In the genomic region with DNA sequence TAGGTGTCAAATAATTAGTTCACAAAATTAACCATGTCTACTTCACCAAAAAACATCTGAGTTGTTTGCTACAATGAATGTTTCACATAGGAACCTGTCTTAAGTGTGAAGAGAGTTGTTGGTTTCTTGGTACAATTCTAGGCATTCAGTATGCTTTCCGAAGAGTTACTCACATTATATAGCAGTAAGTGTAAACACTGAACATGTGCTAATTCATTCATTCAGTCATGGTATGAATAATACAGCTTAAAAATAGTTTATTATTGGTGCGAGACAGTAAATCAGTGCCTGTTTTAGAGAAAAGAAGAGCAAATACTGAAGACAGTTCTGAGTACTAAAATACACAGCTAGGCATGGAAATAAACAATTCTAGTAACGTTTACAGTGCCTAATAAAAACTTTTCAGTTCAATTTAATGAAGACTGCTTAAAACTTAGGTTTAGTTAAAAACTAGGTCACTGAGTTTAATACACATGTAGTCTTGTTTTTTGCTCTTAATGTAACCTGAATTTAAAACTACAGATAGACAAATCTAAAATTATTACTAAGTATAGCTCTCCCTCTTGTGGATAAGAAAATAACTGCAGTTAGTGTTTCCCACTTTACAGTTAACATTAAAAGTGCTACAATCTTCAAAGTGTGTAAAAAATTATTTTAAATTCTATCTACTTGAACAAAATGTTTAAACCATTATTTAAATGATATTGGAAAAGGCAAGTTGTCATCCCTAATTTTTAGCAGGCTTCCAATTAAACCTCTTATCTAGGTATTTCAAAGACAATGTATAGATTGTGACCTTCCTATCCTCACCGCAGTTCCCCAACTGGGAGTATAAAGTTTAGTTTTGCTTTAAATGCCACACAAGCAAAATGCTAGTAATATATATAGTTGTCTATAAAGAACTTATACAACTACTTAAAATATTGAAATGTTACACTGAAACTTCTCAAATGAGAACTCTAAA, we compare ENCODE assay signal across 9 cellular contexts. TPM values are rescaled to one million over a fixed set of nuclear protein-coding genes. Genes with fewer than 3 reads are reported as not detected.
DNase-seq lines count a peak whose midpoint lies in the region; ATAC-seq and TF ChIP-seq lines count a peak whose summit lies in the region.
"Had no signal": no experiment of that assay in that cellular context is flagged by ENCODE, and none has a peak within 500 bp of the region (broad histone marks: within the 10 kb centered on the region; RNA-seq: fewer than 3 reads in every experiment).

No MANE protein-coding gene starts in this region.

- H3K9me3 Mint-ChIP-seq in Calu3 (ENCODE audit: low read depth, unreplicated experiment) (no peaks in the 10 kb centered on the region), GM23338 (no peaks in the 10 kb centered on the region)

- H3K4me3 ChIP-seq in GM23338: no peak overlapping the region
- no peak overlapping the region for H3K4me3 ChIP-seq in Panc1 (ENCODE audit: low read depth in 2 of 2, low read length in 2 of 2)
- no peak overlapping the region for H3K4me3 ChIP-seq in prostate gland

- TF ChIP-seq CTCF in Calu3 (IDR thresholded peaks at IDR 0.05; ENCODE audit: unreplicated experiment) (peak; percentile 13), GM23338 (conservative IDR thresholded peaks at IDR 0.05; ENCODE audit: low read depth in 2 of 2) (peak in 1 of 2 experiments; percentile 85; a peak in 3 of 4 replicates), Panc1 (IDR thresholded peaks at IDR 0.05) (peak; percentile 46; the same call in 1 of the 2 replicates), prostate gland (IDR thresholded peaks at IDR 0.05) (peak; percentile 48 to 67 (median 60))

- H4K20me1 ChIP-seq in GM23338 (replicated peaks; ENCODE audit: insufficient read depth): no peaks in the 10 kb centered on the region

- no peaks in the 10 kb centered on the region for H3F3A ChIP-seq in GM23338 (replicated peaks; ENCODE audit: low read depth)

- BruUV-seq in Calu3 (replicated peaks; lab: Mats Ljungman, UMichigan) (no TSS peak), Panc1 (replicated peaks; lab: Mats Ljungman, UMichigan) (no TSS peak)

- H3K27ac Mint-ChIP-seq in Calu3 (ENCODE audit: unreplicated experiment) (no peak overlapping the region), GM23338 (no peak overlapping the region)

- WGBS in prostate gland: 64% methylated on average over 4 of the region's 4 CpGs

- no peak overlapping the region for H3K4me2 ChIP-seq in GM23338

- no peak overlapping the region for H2AFZ ChIP-seq in GM23338

- no peaks in the 10 kb centered on the region for H3K79me2 ChIP-seq in GM23338 (replicated peaks; ENCODE audit: insufficient read depth)

- CTCF ChIA-PET in Calu3 (lab: Charles Lee) (interaction anchor here (0.5 to 2.1 kb wide), 4 partner anchors 11 to 1041 kb away, joined by 4 to 8 read pairs (median 6); partner anchors contain the start of gene EOMES), Panc1 (lab: Charles Lee) (interaction anchor here (0.6 to 1.8 kb wide), 2 partner anchors 606 to 617 kb away, joined by 3 to 6 read pairs; partner anchors contain the start of gene EOMES)

- H3K4me3 Mint-ChIP-seq in Calu3 (ENCODE audit: low read depth, unreplicated experiment) (no peak overlapping the region), GM23338 (no peak overlapping the region)

- DNase-seq in Calu3 (no peak), GM23338 (ENCODE audit: low spot score) (peak; percentile 49), Panc1 (ENCODE audit: low read depth, low spot score) (no peak), prostate gland (ENCODE audit: low spot score) (no peak), GM19240 (ENCODE audit: insufficient read length, low spot score) (no peak), 8988T (no peak)
- no peak for DNase-seq in NK-92 treated with Interleukin-12 subunit alpha and Interleukin-12 subunit beta, amount 100 ng/mL, for 24 hours (lab: John Stamatoyannopoulos, UW)
- DNase-seq: left cardiac atrium had no signal

- H3K4me1 ChIP-seq in GM23338 (ENCODE audit: insufficient read depth): no peaks in the 10 kb centered on the region
- H3K4me1 ChIP-seq in Panc1 (ENCODE audit: control insufficient read depth, insufficient read depth, low read length): no peaks in the 10 kb centered on the region
- no peaks in the 10 kb centered on the region for H3K4me1 ChIP-seq in prostate gland (replicated peaks)

- H3K9me3 ChIP-seq in Panc1 (ENCODE audit: control insufficient read depth, insufficient read depth, low read depth, low read length): no peaks in the 10 kb centered on the region
- H3K9me3 ChIP-seq in prostate gland: no peaks in the 10 kb centered on the region

- POLR2A ChIA-PET in Panc1 (lab: Charles Lee): interaction anchor here (1.2 kb wide), 1 partner anchor 20 kb away, joined by 3 read pairs; the partner anchor contains the start of genes AZI2 and ZCWPW2

- H3K36me3 Mint-ChIP-seq in Calu3 (ENCODE audit: insufficient read depth, unreplicated experiment) (peaks cover 9% of the 10 kb centered on the region), GM23338 (ENCODE audit: low read depth) (no peaks in the 10 kb centered on the region; the same call in 2 of the 3 replicates)

- H3K36me3 ChIP-seq in GM23338 (ENCODE audit: insufficient read depth): no peaks in the 10 kb centered on the region
- H3K36me3 ChIP-seq in Panc1 (ENCODE audit: control insufficient read depth, insufficient read depth, low read length): peaks cover 16% of the 10 kb centered on the region
- H3K36me3 ChIP-seq in prostate gland: no peaks in the 10 kb centered on the region

- H3K4me1 Mint-ChIP-seq in Calu3 (ENCODE audit: low read depth, unreplicated experiment): no peaks in the 10 kb centered on the region
- H3K4me1 Mint-ChIP-seq in GM23338: no peaks in the 10 kb centered on the region

- H3K27ac ChIP-seq in GM23338 (ENCODE audit: low read depth) (no peak overlapping the region), Panc1 (ENCODE audit: low read length) (no peak overlapping the region), prostate gland (no peak overlapping the region)

- no peak for TF ChIP-seq POLR2A in prostate gland (IDR thresholded peaks at IDR 0.05)

- in situ Hi-C loops in Panc1 (cut with HindIII; ENCODE audit: low pct_unique_long_range_greater_than_20kb, low sequenced_read_pairs): no loop called here

- H3K27me3 Mint-ChIP-seq in Calu3 (ENCODE audit: unreplicated experiment) (no peaks in the 10 kb centered on the region), GM23338 (ENCODE audit: insufficient read depth, low read depth, poor library complexity) (no peaks in the 10 kb centered on the region)

- H3K27me3 ChIP-seq in GM23338 (ENCODE audit: insufficient read depth) (no peaks in the 10 kb centered on the region), Panc1 (ENCODE audit: control insufficient read depth, insufficient read depth, low read length) (no peaks in the 10 kb centered on the region), prostate gland (replicated peaks; ENCODE audit: insufficient read depth) (no peaks in the 10 kb centered on the region)

- ATAC-seq in GM23338 (no peak), Panc1 (no peak), esophagus mucosa (peak; percentile 37)

- no peaks in the 10 kb centered on the region for H3K9me2 ChIP-seq in GM23338 (ENCODE audit: insufficient read depth)

- intact Hi-C loops in Calu3 (cut with micrococcal nuclease; ENCODE audit: unreplicated experiment) (loop anchor here (1.0 kb wide), 1 partner anchor 616 kb away; no protein-coding TSS in a partner anchor), Panc1 (cut with micrococcal nuclease; ENCODE audit: unreplicated experiment) (no loop called here), prostate gland (cut with DNase I) (loop anchor here (5.0 kb wide), 1 partner anchor 616 kb away; no protein-coding TSS in a partner anchor)

TF ChIP-seq in GM23338, 12 proteins besides CTCF, POLR2A, EP300 and RAD21 (continues in another document):
- TF ChIP-seq ZNF331 (CRISPR knock-in tag; IDR thresholded peaks at IDR 0.05; ENCODE audit: low read depth) (no peak), EZH2phosphoT487 (IDR thresholded peaks at IDR 0.05; ENCODE audit: unreplicated experiment) (no peak), NANOG (IDR thresholded peaks at IDR 0.05; ENCODE audit: borderline replicate concordance) (no peak), JUNB (IDR thresholded peaks at IDR 0.05; ENCODE audit: unreplicated experiment) (no peak), POLR2AphosphoS5 (IDR thresholded peaks at IDR 0.05; ENCODE audit: low read depth) (no peak), EZH2 (IDR thresholded peaks at IDR 0.05; ENCODE audit: low read depth, unreplicated experiment) (no peak), ZNF114 (CRISPR knock-in tag; IDR thresholded peaks at IDR 0.05) (no peak)

RNA-seq across cellular contexts. Expression of gene ZCWPW2, which starts 20.1 kb away (rescaled TPM):
- total RNA-seq in Calu3 (2022) (0.42 TPM in 1 of 2 replicates, not detected in the other), Panc1 (2021; ENCODE audit: unreplicated experiment) (0.82 TPM), esophagus mucosa (0.40 TPM), prostate gland (1 to 10 TPM in 1 of 2 donors, under 1 TPM in 1; 0.80 to 1.7 TPM)
- total RNA-seq in GM23338 (2014; rRNA removed; shearing (Covaris generic)): not detected in 2 replicates
- polyA plus RNA-seq in GM23338 (2016; fragmentation: Nextera tagmentation; extraction: Ambion mirVana): 0.55 and 0.78 TPM in 2 replicates
- 0.61 TPM for polyA plus RNA-seq in Panc1 (2012; ENCODE audit: insufficient read length)

RNA-seq across cellular contexts. Expression of gene AZI2, which starts 20.2 kb away (rescaled TPM):
- total RNA-seq in Calu3 (2022) (37.5 and 47.3 TPM in 2 replicates), Panc1 (2021; ENCODE audit: unreplicated experiment) (42.4 TPM), esophagus mucosa (46.4 TPM), prostate gland (10 to 100 TPM; 45.4 to 55.2 TPM)
- 18.6 and 24.5 TPM in 2 replicates for total RNA-seq in GM23338 (2014; rRNA removed; shearing (Covaris generic))
- polyA plus RNA-seq in GM23338 (2016; fragmentation: Nextera tagmentation; extraction: Ambion mirVana): 27.9 and 28.6 TPM in 2 replicates
- polyA plus RNA-seq in Panc1 (2012; ENCODE audit: insufficient read length): 21.5 TPM
